36 cellular contexts compared by ENCODE assay signal in genomic region chr6:162770955-162771354, GRCh38. TPM values are rescaled to one million over a fixed set of nuclear protein-coding genes. Genes with fewer than 3 reads are reported as not detected.
"Had no signal": no experiment of that assay in that cellular context is flagged by ENCODE, and none has a peak within 500 bp of the region (broad histone marks: within the 10 kb centered on the region; RNA-seq: fewer than 3 reads in every experiment).

No MANE protein-coding gene starts in this region.

- ATAC-seq: activated naive CD4-positive, alpha-beta T cell treated with anti-CD3 and anti-CD28 coated beads, Interleukin-2, amount 50 U/mL, for 72 hours; activated naive CD8-positive, alpha-beta T cell treated with anti-CD3 and anti-CD28 coated beads, Interleukin-2, amount 50 U/mL, for 24 hours; activated T-cell treated with anti-CD3 and anti-CD28 coated beads, Interleukin-2, amount 50 U/mL, for 4 hours; activated T-cell treated with anti-CD3 and anti-CD28 coated beads, Interleukin-2, amount 50 U/mL, for 72 hours; activated T-helper 17 cell treated with anti-CD3 and anti-CD28 coated beads, Interleukin-2, amount 50 U/mL, for 72 hours; body of pancreas had no signal

- H3K36me3 ChIP-seq: adrenal gland, ascending aorta, brain microvascular endothelial cell, breast epithelium, cardiac muscle cell had no signal

- DNase-seq: activated effector memory CD4-positive, alpha-beta T cell treated with anti-CD3 and anti-CD28 coated beads, Interleukin-2, amount 50 U/mL, for 16 hours; activated effector memory CD4-positive, alpha-beta T cell treated with Interleukin-2 at 50 U/mL for 16 hours; activated gamma-delta T cell; activated gamma-delta T cell treated with Interleukin-2 at 50 U/mL for 16 hours; activated naive CD4-positive, alpha-beta T cell; activated naive CD4-positive, alpha-beta T cell treated with anti-CD3 and anti-CD28 coated beads for 36 hours; activated naive CD4-positive, alpha-beta T cell treated with anti-CD3 and anti-CD28 coated beads, Interleukin-2, amount 10 ng/mL, durations not matched to agents 7 days and 5 days; activated naive CD4-positive, alpha-beta T cell treated with anti-CD3 and anti-CD28 coated beads, Interleukin-2, amount 50 U/mL, for 16 hours; activated naive CD4-positive, alpha-beta T cell treated with Interleukin-2 at 50 U/mL for 16 hours; activated naive CD8-positive, alpha-beta T cell treated with anti-CD3 and anti-CD28 coated beads for 36 hours; activated naive CD8-positive, alpha-beta T cell treated with anti-CD3 and anti-CD28 coated beads, Interleukin-2, amount 10 ng/mL, durations not matched to agents 7 days and 5 days; activated naive CD8-positive, alpha-beta T cell treated with anti-CD3 and anti-CD28 coated beads, Interleukin-2, amount 50 U/mL, for 24 hours; activated T-cell treated with anti-CD3 and anti-CD28 coated beads, Interleukin-2, amount 50 U/mL, for 1 hour; activated T-cell treated with anti-CD3 and anti-CD28 coated beads, Interleukin-2, amount 50 U/mL, for 24 hours; activated T-cell treated with anti-CD3 and anti-CD28 coated beads, Interleukin-2, amount 50 U/mL, for 4 hours; activated T-cell treated with anti-CD3 and anti-CD28 coated beads, Interleukin-2, amount 50 U/mL, for 48 hours; activated T-cell treated with anti-CD3 and anti-CD28 coated beads, Interleukin-2, amount 50 U/mL, for 72 hours; adrenal gland; amniotic stem cell; amygdala; anterior cingulate cortex; aorta; body of pancreas; brain microvascular endothelial cell; caudate nucleus; central memory CD4-positive, alpha-beta T cell; cerebellar nuclear complex had no signal

- H3K27ac ChIP-seq: adrenal gland, ascending aorta, body of pancreas, brain microvascular endothelial cell, breast epithelium, cardiac muscle cell had no signal

- H3K4me3 ChIP-seq: adrenal gland, ascending aorta, body of pancreas, breast epithelium, cardiac muscle cell had no signal

- FAIRE-seq: astrocyte, bronchial epithelial cell had no signal

- H3K4me1 ChIP-seq: adrenal gland, ascending aorta, body of pancreas, breast epithelium had no signal

- H3K9me3 ChIP-seq: adrenal gland, ascending aorta, body of pancreas, breast epithelium had no signal

- H3K27me3 ChIP-seq: adrenal gland, ascending aorta, body of pancreas, brain microvascular endothelial cell, breast epithelium, cardiac muscle cell had no signal

RNA-seq across cellular contexts. Expression of gene PACRG, which starts 43.2 kb away (rescaled TPM):
- total RNA-seq: activated naive CD4-positive, alpha-beta T cell treated with anti-CD3 and anti-CD28 coated beads for 36 hours; activated T-cell treated with anti-CD3 and anti-CD28 coated beads, Interleukin-2, amount 50 U/mL, for 4 hours; activated T-cell treated with anti-CD3 and anti-CD28 coated beads, Interleukin-2, amount 50 U/mL, for 72 hours; activated T-helper 17 cell treated with anti-CD3 and anti-CD28 coated beads, Interleukin-2, amount 50 U/mL, for 72 hours; activated T-helper 2 cell treated with anti-CD3 and anti-CD28 coated beads, Interferon-gamma antibody, Interleukin-2, Interleukin-4, amounts not matched to agents 10 μg/mL and 5 μg/mL and 100 μg/mL, durations not matched to agents 14 hours and 24 hours and 36 hours; ascending aorta; astrocyte had no signal

RNA-seq across cellular contexts. Expression of gene PRKN, which starts 43.4 kb away (rescaled TPM):
- total RNA-seq: activated T-helper 1 cell treated with anti-CD3 and anti-CD28 coated beads, Interleukin-12 subunit alpha, Interleukin-12 subunit beta, Interleukin-2, Interleukin-4 antibody, amounts not matched to agents 30 ng/mL and 10 ng/mL and 1 ng/mL, durations not matched to agents 14 hours and 24 hours and 36 hours; activated T-helper 2 cell treated with anti-CD3 and anti-CD28 coated beads, Interferon-gamma antibody, Interleukin-2, Interleukin-4, amounts not matched to agents 10 μg/mL and 5 μg/mL and 100 μg/mL, durations not matched to agents 14 hours and 24 hours and 36 hours had no signal
